ENCODE assay signal across 33 cellular contexts in genomic region chr3:123458255-123458654, GRCh38. TPM values are rescaled to one million over a fixed set of nuclear protein-coding genes. Genes with fewer than 3 reads are reported as not detected.
"Had no signal": no experiment of that assay in that cellular context is flagged by ENCODE, and none has a peak within 500 bp of the region (broad histone marks: within the 10 kb centered on the region; RNA-seq: fewer than 3 reads in every experiment).

No MANE protein-coding gene starts in this region.

- H3K36me3 Mint-ChIP-seq: activated naive CD4-positive, alpha-beta T cell treated with anti-CD3 and anti-CD28 coated beads, Interleukin-2, amount 50 U/mL, for 24 hours; activated naive CD8-positive, alpha-beta T cell treated with anti-CD3 and anti-CD28 coated beads for 36 hours had no signal

- H3K9me3 Mint-ChIP-seq: activated CD4-positive, alpha-beta T cell treated with anti-CD3 and anti-CD28 coated beads, Interleukin-2, amount 10 ng/mL, durations not matched to agents 7 days and 5 days; activated CD8-positive, alpha-beta T cell treated with anti-CD3 and anti-CD28 coated beads for 36 hours; activated naive CD4-positive, alpha-beta T cell treated with anti-CD3 and anti-CD28 coated beads, Interleukin-2, amount 50 U/mL, for 24 hours; activated naive CD8-positive, alpha-beta T cell treated with anti-CD3 and anti-CD28 coated beads for 36 hours; activated naive CD8-positive, alpha-beta T cell treated with anti-CD3 and anti-CD28 coated beads, Interleukin-2, amount 50 U/mL, for 24 hours; activated T-cell treated with anti-CD3 and anti-CD28 coated beads, Interleukin-2, amount 50 U/mL, for 4 hours; activated T-helper 17 cell treated with anti-CD3 and anti-CD28 coated beads, Interleukin-2, amount 50 U/mL, for 72 hours; central memory CD8-positive, alpha-beta T cell; dendritic cell treated with granulocyte-macrophage colony-stimulating factor and Interleukin-4, amounts not matched to agents 40 ng/mL and 50 ng/mL, for 4 days; endodermal cell had no signal

- H3K27ac Mint-ChIP-seq: activated CD4-positive, alpha-beta T cell treated with anti-CD3 and anti-CD28 coated beads, Interleukin-2, amount 10 ng/mL, durations not matched to agents 7 days and 5 days; activated CD8-positive, alpha-beta T cell treated with anti-CD3 and anti-CD28 coated beads for 36 hours; activated naive CD4-positive, alpha-beta T cell treated with anti-CD3 and anti-CD28 coated beads, Interleukin-2, amount 50 U/mL, for 24 hours; activated naive CD8-positive, alpha-beta T cell treated with anti-CD3 and anti-CD28 coated beads for 36 hours; activated naive CD8-positive, alpha-beta T cell treated with anti-CD3 and anti-CD28 coated beads, Interleukin-2, amount 50 U/mL, for 24 hours; activated T-helper 17 cell treated with anti-CD3 and anti-CD28 coated beads, Interleukin-2, amount 50 U/mL, for 72 hours; dendritic cell treated with granulocyte-macrophage colony-stimulating factor and Interleukin-4, amounts not matched to agents 40 ng/mL and 50 ng/mL, for 4 days; endodermal cell; T-helper 17 cell had no signal

- H3K4me1 Mint-ChIP-seq: activated CD4-positive, alpha-beta T cell treated with anti-CD3 and anti-CD28 coated beads, Interleukin-2, amount 10 ng/mL, durations not matched to agents 7 days and 5 days; activated naive CD4-positive, alpha-beta T cell treated with anti-CD3 and anti-CD28 coated beads, Interleukin-2, amount 50 U/mL, for 24 hours; activated naive CD8-positive, alpha-beta T cell treated with anti-CD3 and anti-CD28 coated beads for 36 hours; activated naive CD8-positive, alpha-beta T cell treated with anti-CD3 and anti-CD28 coated beads, Interleukin-2, amount 50 U/mL, for 24 hours; activated T-helper 17 cell treated with anti-CD3 and anti-CD28 coated beads, Interleukin-2, amount 50 U/mL, for 72 hours; central memory CD8-positive, alpha-beta T cell had no signal

- H3K9me3 ChIP-seq: adrenal gland, body of pancreas, esophagus muscularis mucosa, gastrocnemius medialis, heart left ventricle had no signal

- H3K4me3 ChIP-seq: adrenal gland, body of pancreas, cardiac muscle cell, coronary artery, dorsolateral prefrontal cortex, esophagus muscularis mucosa, gastrocnemius medialis, heart left ventricle had no signal

- H3K4me3 Mint-ChIP-seq: activated CD4-positive, alpha-beta T cell treated with anti-CD3 and anti-CD28 coated beads, Interleukin-2, amount 10 ng/mL, durations not matched to agents 7 days and 5 days; activated CD8-positive, alpha-beta T cell treated with anti-CD3 and anti-CD28 coated beads for 36 hours; activated naive CD4-positive, alpha-beta T cell treated with anti-CD3 and anti-CD28 coated beads, Interleukin-2, amount 50 U/mL, for 24 hours; activated naive CD8-positive, alpha-beta T cell treated with anti-CD3 and anti-CD28 coated beads for 36 hours; activated naive CD8-positive, alpha-beta T cell treated with anti-CD3 and anti-CD28 coated beads, Interleukin-2, amount 50 U/mL, for 24 hours; activated T-cell treated with anti-CD3 and anti-CD28 coated beads, Interleukin-2, amount 50 U/mL, for 4 hours; activated T-helper 17 cell treated with anti-CD3 and anti-CD28 coated beads, Interleukin-2, amount 50 U/mL, for 72 hours; central memory CD8-positive, alpha-beta T cell; dendritic cell treated with granulocyte-macrophage colony-stimulating factor and Interleukin-4, amounts not matched to agents 40 ng/mL and 50 ng/mL, for 4 days; endodermal cell; T-helper 17 cell had no signal

- ATAC-seq: activated CD8-positive, alpha-beta T cell treated with anti-CD3 and anti-CD28 coated beads for 36 hours; activated T-cell treated with anti-CD3 and anti-CD28 coated beads, Interleukin-2, amount 50 U/mL, for 4 hours; activated T-helper 17 cell treated with anti-CD3 and anti-CD28 coated beads, Interleukin-2, amount 50 U/mL, for 72 hours; body of pancreas; foreskin keratinocyte; gastrocnemius medialis; heart left ventricle; T-helper 17 cell had no signal

- DNase-seq: activated CD4-positive, alpha-beta T cell treated with anti-CD3 and anti-CD28 coated beads for 1 hour; activated CD4-positive, alpha-beta T cell treated with anti-CD3 and anti-CD28 coated beads for 4 hours; activated CD4-positive, alpha-beta T cell treated with anti-CD3 and anti-CD28 coated beads, Interleukin-2, amount 10 ng/mL, durations not matched to agents 7 days and 5 days; activated CD4-positive, alpha-beta T cell treated with anti-CD3 and anti-CD28 coated beads, Interleukin-2, amount 50 U/mL, for 4 hours; activated CD8-positive, alpha-beta memory T cell treated with anti-CD3 and anti-CD28 coated beads for 24 hours; activated CD8-positive, alpha-beta T cell treated with anti-CD3 and anti-CD28 coated beads for 36 hours; activated effector memory CD4-positive, alpha-beta T cell treated with Interleukin-2 at 50 U/mL for 16 hours; activated gamma-delta T cell treated with Interleukin-2 at 50 U/mL for 16 hours; activated naive CD4-positive, alpha-beta T cell treated with Interleukin-2 at 50 U/mL for 16 hours; activated naive CD8-positive, alpha-beta T cell treated with anti-CD3 and anti-CD28 coated beads for 36 hours; activated naive CD8-positive, alpha-beta T cell treated with anti-CD3 and anti-CD28 coated beads, Interleukin-2, amount 50 U/mL, for 24 hours; activated T-cell treated with anti-CD3 and anti-CD28 coated beads, Interleukin-2, amount 50 U/mL, for 4 hours; adrenal gland; amygdala; aorta; body of pancreas; dorsolateral prefrontal cortex; effector memory CD4-positive, alpha-beta T cell; erythroblast; foreskin keratinocyte; gastrocnemius medialis; glutamatergic neuron; heart left ventricle; T-helper 1 cell; T-helper 17 cell had no signal

- H3K27ac ChIP-seq: adrenal gland, body of pancreas, cardiac muscle cell, coronary artery, dorsolateral prefrontal cortex, esophagus muscularis mucosa, foreskin keratinocyte, gastrocnemius medialis, heart left ventricle had no signal

- H3K27me3 ChIP-seq: adrenal gland, body of pancreas, dorsolateral prefrontal cortex had no signal

- H3K4me1 ChIP-seq: adrenal gland, body of pancreas, esophagus muscularis mucosa, foreskin keratinocyte, gastrocnemius medialis had no signal

- H3K36me3 ChIP-seq: adrenal gland, cardiac muscle cell, esophagus muscularis mucosa, gastrocnemius medialis, heart left ventricle had no signal

RNA-seq across cellular contexts. Expression of gene ADCY5, which starts 9.4 kb away (rescaled TPM):
- total RNA-seq: activated CD4-positive, alpha-beta T cell treated with anti-CD3 and anti-CD28 coated beads, Interleukin-2, amount 10 ng/mL, durations not matched to agents 7 days and 5 days; activated CD8-positive, alpha-beta T cell treated with anti-CD3 and anti-CD28 coated beads for 36 hours; activated naive CD8-positive, alpha-beta T cell treated with anti-CD3 and anti-CD28 coated beads for 36 hours; activated T-helper 17 cell treated with anti-CD3 and anti-CD28 coated beads, Interleukin-2, amount 50 U/mL, for 72 hours; T-helper 17 cell had no signal
